Comparison of ENCODE assay signal across 36 cellular contexts in genomic region chr5:96911139-96911538, GRCh38.
"Had no signal": no experiment of that assay in that cellular context is flagged by ENCODE, and none has a peak within 500 bp of the region (broad histone marks: within the 10 kb centered on the region; RNA-seq: fewer than 3 reads in every experiment).

No MANE protein-coding gene starts in this region.

- H3K27ac ChIP-seq: adrenal gland, body of pancreas, brain microvascular endothelial cell, breast epithelium, VCaP had no signal

- H3K27me3 ChIP-seq: adrenal gland, body of pancreas, brain microvascular endothelial cell, breast epithelium had no signal

- ATAC-seq: activated CD8-positive, alpha-beta T cell treated with anti-CD3 and anti-CD28 coated beads for 36 hours; activated naive CD4-positive, alpha-beta T cell treated with anti-CD3 and anti-CD28 coated beads, Interleukin-2, amount 50 U/mL, for 72 hours; activated T-cell treated with anti-CD3 and anti-CD28 coated beads, Interleukin-2, amount 50 U/mL, for 4 hours; activated T-cell treated with anti-CD3 and anti-CD28 coated beads, Interleukin-2, amount 50 U/mL, for 72 hours; activated T-helper 17 cell treated with anti-CD3 and anti-CD28 coated beads, Interleukin-2, amount 50 U/mL, for 72 hours; body of pancreas had no signal

- H3K4me1 Mint-ChIP-seq: activated T-helper 17 cell treated with anti-CD3 and anti-CD28 coated beads, Interleukin-2, amount 50 U/mL, for 72 hours had no signal

- H3K4me1 ChIP-seq: adrenal gland, body of pancreas, breast epithelium had no signal

- FAIRE-seq: astrocyte, TTC549 had no signal

- H3K27me3 Mint-ChIP-seq: activated B cell treated with CpG ODN at 0.5 μM for 24 hours; activated CD4-positive, alpha-beta memory T cell treated with anti-CD3 and anti-CD28 coated beads for 36 hours; activated CD8-positive, alpha-beta T cell treated with anti-CD3 and anti-CD28 coated beads for 36 hours; activated naive CD8-positive, alpha-beta T cell treated with anti-CD3 and anti-CD28 coated beads for 36 hours; activated T-helper 17 cell treated with anti-CD3 and anti-CD28 coated beads, Interleukin-2, amount 50 U/mL, for 72 hours had no signal

- H3K9me3 ChIP-seq: adrenal gland, body of pancreas, breast epithelium had no signal

- H3K9me3 Mint-ChIP-seq: activated B cell treated with CpG ODN at 0.5 μM for 24 hours; activated CD4-positive, alpha-beta memory T cell treated with anti-CD3 and anti-CD28 coated beads for 36 hours; activated CD8-positive, alpha-beta T cell treated with anti-CD3 and anti-CD28 coated beads for 36 hours; activated naive CD4-positive, alpha-beta T cell treated with anti-CD3 and anti-CD28 coated beads for 36 hours; activated naive CD4-positive, alpha-beta T cell treated with anti-CD3 and anti-CD28 coated beads, Interleukin-2, amount 50 U/mL, for 72 hours; activated naive CD8-positive, alpha-beta T cell treated with anti-CD3 and anti-CD28 coated beads for 36 hours; activated T-cell treated with anti-CD3 and anti-CD28 coated beads, Interleukin-2, amount 50 U/mL, for 4 hours; activated T-cell treated with anti-CD3 and anti-CD28 coated beads, Interleukin-2, amount 50 U/mL, for 72 hours; activated T-helper 1 cell treated with anti-CD3 and anti-CD28 coated beads, Interleukin-12 subunit alpha, Interleukin-12 subunit beta, Interleukin-2, Interleukin-4 antibody, amounts not matched to agents 30 ng/mL and 10 ng/mL and 1 ng/mL, durations not matched to agents 14 hours and 24 hours and 36 hours; activated T-helper 17 cell treated with anti-CD3 and anti-CD28 coated beads, Interleukin-2, amount 50 U/mL, for 72 hours; T-helper 1 cell treated with Interleukin-12 subunit alpha and Interleukin-12 subunit beta and Interleukin-4 antibody, amounts not matched to agents 30 μg/mL and 1 μg/mL, for 36 hours; T-helper 2 cell treated with Interferon-gamma antibody and Interleukin-4, amounts not matched to agents 5 μg/mL and 100 μg/mL, for 36 hours had no signal

- H3K4me3 Mint-ChIP-seq: activated B cell treated with CpG ODN at 0.5 μM for 24 hours; activated CD4-positive, alpha-beta memory T cell treated with anti-CD3 and anti-CD28 coated beads for 36 hours; activated CD8-positive, alpha-beta T cell treated with anti-CD3 and anti-CD28 coated beads for 36 hours; activated naive CD4-positive, alpha-beta T cell treated with anti-CD3 and anti-CD28 coated beads for 36 hours; activated naive CD8-positive, alpha-beta T cell treated with anti-CD3 and anti-CD28 coated beads for 36 hours; activated T-cell treated with anti-CD3 and anti-CD28 coated beads, Interleukin-2, amount 50 U/mL, for 4 hours; activated T-cell treated with anti-CD3 and anti-CD28 coated beads, Interleukin-2, amount 50 U/mL, for 72 hours; activated T-helper 1 cell treated with anti-CD3 and anti-CD28 coated beads, Interleukin-12 subunit alpha, Interleukin-12 subunit beta, Interleukin-2, Interleukin-4 antibody, amounts not matched to agents 30 ng/mL and 10 ng/mL and 1 ng/mL, durations not matched to agents 14 hours and 24 hours and 36 hours; activated T-helper 17 cell treated with anti-CD3 and anti-CD28 coated beads, Interleukin-2, amount 50 U/mL, for 72 hours; T-helper 1 cell treated with Interleukin-12 subunit alpha and Interleukin-12 subunit beta and Interleukin-4 antibody, amounts not matched to agents 30 μg/mL and 1 μg/mL, for 36 hours; T-helper 2 cell treated with Interferon-gamma antibody and Interleukin-4, amounts not matched to agents 5 μg/mL and 100 μg/mL, for 36 hours had no signal

- H3K27ac Mint-ChIP-seq: activated B cell treated with CpG ODN at 0.5 μM for 24 hours; activated CD4-positive, alpha-beta memory T cell treated with anti-CD3 and anti-CD28 coated beads for 36 hours; activated CD8-positive, alpha-beta T cell treated with anti-CD3 and anti-CD28 coated beads for 36 hours; activated naive CD4-positive, alpha-beta T cell treated with anti-CD3 and anti-CD28 coated beads for 36 hours; activated naive CD4-positive, alpha-beta T cell treated with anti-CD3 and anti-CD28 coated beads, Interleukin-2, amount 50 U/mL, for 72 hours; activated naive CD8-positive, alpha-beta T cell treated with anti-CD3 and anti-CD28 coated beads for 36 hours; activated T-cell treated with anti-CD3 and anti-CD28 coated beads, Interleukin-2, amount 50 U/mL, for 72 hours; activated T-helper 1 cell treated with anti-CD3 and anti-CD28 coated beads, Interleukin-12 subunit alpha, Interleukin-12 subunit beta, Interleukin-2, Interleukin-4 antibody, amounts not matched to agents 30 ng/mL and 10 ng/mL and 1 ng/mL, durations not matched to agents 14 hours and 24 hours and 36 hours; activated T-helper 17 cell treated with anti-CD3 and anti-CD28 coated beads, Interleukin-2, amount 50 U/mL, for 72 hours; T-helper 1 cell treated with Interleukin-12 subunit alpha and Interleukin-12 subunit beta and Interleukin-4 antibody, amounts not matched to agents 30 μg/mL and 1 μg/mL, for 36 hours; T-helper 2 cell treated with Interferon-gamma antibody and Interleukin-4, amounts not matched to agents 5 μg/mL and 100 μg/mL, for 36 hours had no signal

- H3K4me3 ChIP-seq: adrenal gland, body of pancreas, breast epithelium had no signal

- DNase-seq: activated B cell treated with CpG ODN at 0.5 μM for 24 hours; activated CD4-positive, alpha-beta memory T cell treated with anti-CD3 and anti-CD28 coated beads for 36 hours; activated CD4-positive, alpha-beta T cell treated with anti-CD3 and anti-CD28 coated beads for 4 hours; activated CD4-positive, alpha-beta T cell treated with anti-CD3 and anti-CD28 coated beads, Interleukin-2, amount 50 U/mL, for 1 hour; activated CD4-positive, alpha-beta T cell treated with anti-CD3 and anti-CD28 coated beads, Interleukin-2, amount 50 U/mL, for 4 hours; activated CD4-positive, CD25-positive, alpha-beta regulatory T cell treated with anti-CD3 and anti-CD28 coated beads, Interleukin-2, amount 50 U/mL, for 72 hours; activated CD8-positive, alpha-beta memory T cell treated with anti-CD3 and anti-CD28 coated beads, Interleukin-2, amount 50 U/mL, for 4 hours; activated CD8-positive, alpha-beta T cell treated with anti-CD3 and anti-CD28 coated beads for 36 hours; activated effector memory CD4-positive, alpha-beta T cell treated with anti-CD3 and anti-CD28 coated beads, Interleukin-2, amount 50 U/mL, for 16 hours; activated gamma-delta T cell treated with Interleukin-2 at 50 U/mL for 16 hours; activated naive CD4-positive, alpha-beta T cell; activated naive CD4-positive, alpha-beta T cell treated with anti-CD3 and anti-CD28 coated beads for 36 hours; activated naive CD4-positive, alpha-beta T cell treated with anti-CD3 and anti-CD28 coated beads, Interleukin-2, amount 50 U/mL, for 16 hours; activated naive CD8-positive, alpha-beta T cell treated with anti-CD3 and anti-CD28 coated beads for 36 hours; activated T-cell treated with anti-CD3 and anti-CD28 coated beads for 4 hours; activated T-cell treated with anti-CD3 and anti-CD28 coated beads, Interleukin-2, amount 50 U/mL, for 1 hour; activated T-cell treated with anti-CD3 and anti-CD28 coated beads, Interleukin-2, amount 50 U/mL, for 4 hours; activated T-cell treated with anti-CD3 and anti-CD28 coated beads, Interleukin-2, amount 50 U/mL, for 72 hours; adrenal gland; amniotic stem cell; aorta; body of pancreas; brain microvascular endothelial cell; central memory CD4-positive, alpha-beta T cell; T-helper 1 cell; T-helper 2 cell; T-helper 9 cell had no signal

- H3K36me3 ChIP-seq: adrenal gland, breast epithelium had no signal
